14 cellular contexts compared by ENCODE assay signal in the genomic region with DNA sequence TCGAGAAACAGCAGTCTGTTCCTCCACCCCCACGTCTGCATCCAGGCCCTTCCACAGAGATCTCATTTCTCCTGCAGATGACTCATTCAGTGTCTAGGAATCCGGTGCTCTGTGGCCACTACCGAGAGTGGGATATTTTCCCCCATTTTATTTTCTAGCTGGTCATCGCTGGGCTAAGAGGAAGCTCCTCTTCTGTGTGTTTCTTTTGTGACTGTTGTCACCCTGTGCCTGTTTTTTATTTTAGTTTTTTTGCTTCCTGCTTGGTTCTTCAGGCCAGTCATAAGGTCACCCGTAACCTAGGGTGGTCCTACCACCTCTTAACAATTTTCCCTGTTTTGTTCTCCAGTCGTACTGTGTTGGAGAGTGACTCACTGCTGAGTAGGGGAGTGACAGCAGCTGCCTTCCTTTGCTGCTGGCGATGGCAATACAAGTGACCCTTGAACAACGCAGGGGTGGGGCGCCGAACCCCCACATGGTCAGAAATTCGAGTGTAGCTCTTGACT. TPM values are rescaled to one million over a fixed set of nuclear protein-coding genes. Genes with fewer than 3 reads are reported as not detected.
DNase-seq lines count a peak whose midpoint lies in the region; ATAC-seq and TF ChIP-seq lines count a peak whose summit lies in the region.
"Had no signal": no experiment of that assay in that cellular context is flagged by ENCODE, and none has a peak within 500 bp of the region (broad histone marks: within the 10 kb centered on the region; RNA-seq: fewer than 3 reads in every experiment).

No MANE protein-coding gene starts in this region.

- intact Hi-C loops in transverse colon (cut with DNase I; ENCODE audit: low total_unique reads), result no loop called here

- no peak for TF ChIP-seq POLR2A in transverse colon (IDR thresholded peaks at IDR 0.05)

- no peak for ATAC-seq in esophagus mucosa

- peak overlapping the region; percentile 71 to 94 (median 86) for H3K27ac ChIP-seq in transverse colon

- no peaks in the 10 kb centered on the region for H3K9me3 ChIP-seq in transverse colon
- H3K9me3 ChIP-seq: tibial nerve had no signal

- TF ChIP-seq CTCF in transverse colon (IDR thresholded peaks at IDR 0.05), result no peak

- no peaks in the 10 kb centered on the region for H3K9me3 Mint-ChIP-seq in activated CD4-positive, alpha-beta T cell treated with anti-CD3 and anti-CD28 coated beads, Interleukin-2, amount 10 ng/mL, durations not matched to agents 7 days and 5 days

- H3K36me3 ChIP-seq in transverse colon, result no peaks in the 10 kb centered on the region
- H3K36me3 ChIP-seq: tibial nerve had no signal

- no peak overlapping the region for H3K27ac Mint-ChIP-seq in activated CD4-positive, alpha-beta T cell treated with anti-CD3 and anti-CD28 coated beads, Interleukin-2, amount 10 ng/mL, durations not matched to agents 7 days and 5 days
- H3K27ac Mint-ChIP-seq: B cell had no signal

- CTCF ChIA-PET in activated CD4-positive, alpha-beta T cell treated with anti-CD3 and anti-CD28 coated beads, Interleukin-2, amount 10 ng/mL, durations not matched to agents 7 days and 5 days (lab: Charles Lee), result interaction anchor here (0.5 to 1.6 kb wide), 3 partner anchors 11 to 87 kb away, joined by 4 to 8 read pairs (median 7); no protein-coding TSS in a partner anchor

- peaks cover 30% of the 10 kb centered on the region for H3K27me3 Mint-ChIP-seq in activated CD4-positive, alpha-beta T cell treated with anti-CD3 and anti-CD28 coated beads, Interleukin-2, amount 10 ng/mL, durations not matched to agents 7 days and 5 days

- POLR2A ChIA-PET in activated CD4-positive, alpha-beta T cell treated with anti-CD3 and anti-CD28 coated beads, Interleukin-2, amount 10 ng/mL, durations not matched to agents 7 days and 5 days (lab: Charles Lee), result no interaction called here

- 61 to 68% methylated on average over 6 to 12 of the region's 12 CpGs for WGBS in transverse colon (ENCODE audit: low coverage in 1 of 2), 2 donors

- H3K4me3 Mint-ChIP-seq in activated CD4-positive, alpha-beta T cell treated with anti-CD3 and anti-CD28 coated beads, Interleukin-2, amount 10 ng/mL, durations not matched to agents 7 days and 5 days, result no peak overlapping the region
- H3K4me3 Mint-ChIP-seq: B cell had no signal

- in situ Hi-C loops in transverse colon (cut with MboI; ENCODE audit: low pct_ligation_motif_present in 1 of 4, low pct_unique_long_range_greater_than_20kb in 1 of 4, low sequenced_read_pairs in 3 of 4), result loop anchor here in 1 of 4 donors (25.0 kb wide), 1 partner anchor 396 kb away; no protein-coding TSS in a partner anchor

- no peak overlapping the region for H3K4me3 ChIP-seq in transverse colon
- H3K4me3 ChIP-seq: tibial nerve had no signal

- H3K4me1 Mint-ChIP-seq in activated CD4-positive, alpha-beta T cell treated with anti-CD3 and anti-CD28 coated beads, Interleukin-2, amount 10 ng/mL, durations not matched to agents 7 days and 5 days, result peaks cover 13% of the 10 kb centered on the region

- peak; percentile 37 for DNase-seq in activated effector memory CD4-positive, alpha-beta T cell treated with anti-CD3 and anti-CD28 coated beads, Interleukin-2, amount 50 U/mL, for 16 hours
- DNase-seq in activated effector memory CD4-positive, alpha-beta T cell treated with Interleukin-2 at 50 U/mL for 16 hours, result no peak
- peak; percentile 83 for DNase-seq in amniotic epithelial cell (ENCODE audit: low read depth)
- DNase-seq in islet precursor cell, result peak; percentile 82
- no peak for DNase-seq in transverse colon
- no peak for DNase-seq in activated gamma-delta T cell treated with Interleukin-2 at 50 U/mL for 16 hours
- DNase-seq in activated CD4-positive, alpha-beta T cell treated with anti-CD3 and anti-CD28 coated beads, Interleukin-2, amount 10 ng/mL, durations not matched to agents 7 days and 5 days, result no peak
- DNase-seq: effector CD4-positive, alpha-beta T cell; NCI-H2171; stimulated activated CD4-positive, alpha-beta T cell treated with anti-CD3 and anti-CD28 coated beads, Interleukin-4, amount 100 ng/mL, for 1 hour; T-helper 1 cell had no signal

- peaks cover 8% of the 10 kb centered on the region for H3K27me3 ChIP-seq in transverse colon

- H3K36me3 Mint-ChIP-seq in activated CD4-positive, alpha-beta T cell treated with anti-CD3 and anti-CD28 coated beads, Interleukin-2, amount 10 ng/mL, durations not matched to agents 7 days and 5 days (ENCODE audit: low read depth), result peaks cover 4% of the 10 kb centered on the region

- no peak for TF ChIP-seq EP300 in transverse colon (IDR thresholded peaks at IDR 0.05; ENCODE audit: low read depth)

- H3K4me1 ChIP-seq in transverse colon, result peaks cover 9 to 27% (median 25%) of the 10 kb centered on the region in 4 donors

RNA-seq across cellular contexts. Expression of gene RAMP1, which starts 6.7 kb away (rescaled TPM):
- 100 to 1,000 TPM in 2 of 4 donors, 10 to 100 TPM in 2; 47.5 to 158 (median 95.7) TPM for total RNA-seq in transverse colon
- 2.2 TPM for total RNA-seq in esophagus mucosa
- 1 to 10 TPM; 4.9 TPM for total RNA-seq in activated CD4-positive, alpha-beta T cell treated with anti-CD3 and anti-CD28 coated beads, Interleukin-2, amount 10 ng/mL, durations not matched to agents 7 days and 5 days

Comparison
In these comparisons a context has a peak if more than half of its experiments do, and no peak if none do; other contexts are left out.
1. DNase-seq: peak in activated effector memory CD4-positive, alpha-beta T cell treated with anti-CD3 and anti-CD28 coated beads, Interleukin-2, amount 50 U/mL, for 16 hours (single experiment), amniotic epithelial cell (single experiment) and islet precursor cell (single experiment); none in activated effector memory CD4-positive, alpha-beta T cell treated with Interleukin-2 at 50 U/mL for 16 hours (single experiment), transverse colon (single experiment), activated gamma-delta T cell treated with Interleukin-2 at 50 U/mL for 16 hours (single experiment) and activated CD4-positive, alpha-beta T cell treated with anti-CD3 and anti-CD28 coated beads, Interleukin-2, amount 10 ng/mL, durations not matched to agents 7 days and 5 days (single experiment).
2. RNA of gene RAMP1, which starts 6.7 kb away (total RNA-seq): 47.5 to 158 TPM in transverse colon; 4.9 TPM in activated CD4-positive, alpha-beta T cell treated with anti-CD3 and anti-CD28 coated beads, Interleukin-2, amount 10 ng/mL, durations not matched to agents 7 days and 5 days and 2.2 TPM in esophagus mucosa (single experiment); every median in the first group is over 4 times any median in the second.